Comparison of ENCODE assay signal across 10 cellular contexts in genomic region chr4:76546282-76547166, GRCh38.
A peak's percentile ranks its signal among the peaks of the same experiment; 100 is the strongest.
DNase-seq lines count a peak whose midpoint lies in the region; ATAC-seq and TF ChIP-seq lines count a peak whose summit lies in the region.
"Had no signal": no experiment of that assay in that cellular context is flagged by ENCODE, and none has a peak within 500 bp of the region (broad histone marks: within the 10 kb centered on the region; RNA-seq: fewer than 3 reads in every experiment).

No MANE protein-coding gene starts in this region.

- H3K9me3 ChIP-seq in HUES64 (ENCODE audit: insufficient read depth, low read depth, low read length): no peaks in the 10 kb centered on the region
- H3K9me3 ChIP-seq in right lobe of liver: no peaks in the 10 kb centered on the region
- H3K9me3 ChIP-seq: sigmoid colon, uterus had no signal

- no peaks in the 10 kb centered on the region for H3K27me3 ChIP-seq in HUES64 (ENCODE audit: insufficient read depth, low read length)
- H3K27me3 ChIP-seq in brain microvascular endothelial cell (replicated peaks): no peaks in the 10 kb centered on the region
- H3K27me3 ChIP-seq in right lobe of liver: no peaks in the 10 kb centered on the region
- H3K27me3 ChIP-seq: sigmoid colon, uterus had no signal

- no peak for TF ChIP-seq POLR2A in right lobe of liver (IDR thresholded peaks at IDR 0.05)

- TF ChIP-seq CTCF in brain microvascular endothelial cell (IDR thresholded peaks at IDR 0.05; ENCODE audit: low read depth, low read length, missing control alignments): no peak
- TF ChIP-seq CTCF in right lobe of liver (IDR thresholded peaks at IDR 0.05): no peak

- ATAC-seq in right lobe of liver (peak; percentile 62 to 85 (median 64)), HG03097 (IDR thresholded peaks at IDR 0.05; ENCODE audit: low FRiP score, unreplicated experiment) (no peak), HG03025 (IDR thresholded peaks at IDR 0.05; ENCODE audit: low FRiP score, unreplicated experiment) (no peak), GM18909 (IDR thresholded peaks at IDR 0.05; ENCODE audit: poor library complexity, unreplicated experiment) (no peak)

- DNase-seq in AG08396 (ENCODE audit: low spot score) (peak; percentile 45), brain microvascular endothelial cell (peak; percentile 77), right lobe of liver (peak in 1 of 3 donors; percentile 53), NCI-H2029 (lab: John Stamatoyannopoulos, UW) (no peak)
- DNase-seq: sigmoid colon had no signal

- intact Hi-C loops in right lobe of liver (cut with DNase I): no loop called here

- no peak overlapping the region for H3K9ac ChIP-seq in HUES64 (ENCODE audit: low read depth, low read length)

- 60% methylated on average over 7 of the region's 9 CpGs for WGBS in HUES64
- 43% methylated on average over 9 of the region's 9 CpGs for WGBS in right lobe of liver (ENCODE audit: insufficient coverage, low coverage, low lambda C conversion rate, missing lambda C conversion rate)

- H3K36me3 ChIP-seq in HUES64 (ENCODE audit: insufficient read depth, low read length) (no peaks in the 10 kb centered on the region), brain microvascular endothelial cell (replicated peaks) (no peaks in the 10 kb centered on the region), right lobe of liver (no peaks in the 10 kb centered on the region)
- H3K36me3 ChIP-seq: sigmoid colon, uterus had no signal

- in situ Hi-C loops in brain microvascular endothelial cell (cut with HindIII; ENCODE audit: low pct_ligation_motif_present, low sequenced_read_pairs): no loop called here

- no peak overlapping the region for H3K4me3 ChIP-seq in HUES64 (ENCODE audit: low read length)
- no peak overlapping the region for H3K4me3 ChIP-seq in brain microvascular endothelial cell (ENCODE audit: low read depth, low read length)
- no peak overlapping the region for H3K4me3 ChIP-seq in right lobe of liver
- H3K4me3 ChIP-seq: sigmoid colon, uterus had no signal

- peaks cover 30% of the 10 kb centered on the region for H3K4me1 ChIP-seq in HUES64 (ENCODE audit: insufficient read depth, low read length)
- H3K4me1 ChIP-seq in right lobe of liver: peaks cover 0 to 12% (median 4%) of the 10 kb centered on the region in 4 donors
- H3K4me1 ChIP-seq: uterus had no signal

- H3K27ac ChIP-seq in HUES64 (ENCODE audit: low read depth, low read length) (peak overlapping the region; percentile 15), brain microvascular endothelial cell (peak overlapping the region; percentile 67), right lobe of liver (peak overlapping the region in 1 of 3 donors; percentile 7)
- H3K27ac ChIP-seq: uterus had no signal

Comparison
In these comparisons a context has a peak if more than half of its experiments do, and no peak if none do; other contexts are left out.
1. ATAC-seq: peak in right lobe of liver (4 of 4); none in HG03097 (single experiment), HG03025 (single experiment) and GM18909 (single experiment).